In the genomic region with DNA sequence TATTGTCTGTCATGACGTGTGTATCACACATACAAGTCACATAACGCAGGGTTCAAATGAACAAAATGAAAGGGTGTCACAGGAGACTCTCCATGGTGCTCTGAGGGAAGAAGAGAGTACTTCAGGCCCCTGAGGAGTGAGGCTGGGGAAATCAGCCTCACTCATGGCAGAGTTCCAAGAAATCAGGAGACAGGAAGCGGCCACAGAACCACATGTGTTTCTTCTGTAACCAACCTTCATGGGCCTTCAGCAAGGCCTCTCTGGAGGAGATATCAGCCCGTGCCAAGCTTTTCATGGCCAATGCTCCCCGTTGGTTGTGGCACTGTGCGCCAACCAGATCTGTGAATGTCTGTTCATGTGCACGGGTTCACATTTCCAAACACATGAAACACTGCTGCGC, we compare ENCODE assay signal across 8 cellular contexts.
DNase-seq lines count a peak whose midpoint lies in the region; ATAC-seq, FAIRE-seq and TF ChIP-seq lines count a peak whose summit lies in the region.

No MANE protein-coding gene starts in this region.

- H3K4me2 ChIP-seq in K562 (ENCODE audit: insufficient read depth, low read length): no peak overlapping the region

- POLR2A ChIA-PET in activated CD4-positive, alpha-beta T cell treated with anti-CD3 and anti-CD28 coated beads, Interleukin-2, amount 10 ng/mL, durations not matched to agents 7 days and 5 days (lab: Charles Lee): no interaction called here
- POLR2A ChIA-PET in K562 (lab: Yijun Ruan, JAX) (no interaction called here), GM10248 (lab: Yijun Ruan, JAX) (no interaction called here)

- ATAC-seq in K562 (no peak), GM21825 (IDR thresholded peaks at IDR 0.05; ENCODE audit: unreplicated experiment) (no peak)

- CTCF ChIA-PET in activated CD4-positive, alpha-beta T cell treated with anti-CD3 and anti-CD28 coated beads, Interleukin-2, amount 10 ng/mL, durations not matched to agents 7 days and 5 days (lab: Charles Lee): interaction anchor here (0.9 kb wide), 1 partner anchor 12 kb away, joined by 3 read pairs; no protein-coding TSS in a partner anchor
- CTCF ChIA-PET in K562 (lab: Yijun Ruan, JAX; ENCODE audit: low intra/inter-chr PET ratio): no interaction called here
- CTCF ChIA-PET in GM10248 (lab: Yijun Ruan, JAX): no interaction called here

- H3K27me3 Mint-ChIP-seq in activated CD4-positive, alpha-beta T cell treated with anti-CD3 and anti-CD28 coated beads, Interleukin-2, amount 10 ng/mL, durations not matched to agents 7 days and 5 days: no peaks in the 10 kb centered on the region

- TF ChIP-seq POLR2A in K562 (conservative IDR thresholded peaks at IDR 0.05): no peak

- intact Hi-C loops in K562 (cut with micrococcal nuclease): no loop called here

- peaks cover 0 to 4% of the 10 kb centered on the region in 2 experiments; a peak in 4 of 5 replicates for H3K4me1 ChIP-seq in K562 (replicated peaks in 1 of 2; ENCODE audit: control insufficient read depth in 2 of 2, insufficient read depth in 2 of 2, low read length in 2 of 2)

- H3K4me3 Mint-ChIP-seq in activated CD4-positive, alpha-beta T cell treated with anti-CD3 and anti-CD28 coated beads, Interleukin-2, amount 10 ng/mL, durations not matched to agents 7 days and 5 days: no peak overlapping the region

- H3K36me3 ChIP-seq in K562 (ENCODE audit: control insufficient read depth, insufficient read depth, low read length): no peaks in the 10 kb centered on the region

- H3K4me3 ChIP-seq in K562: no peak overlapping the region

- no peak for TF ChIP-seq CTCF in K562 (IDR thresholded peaks at IDR 0.05 in 2 of 3, conservative IDR thresholded peaks at IDR 0.05 in 1 of 3; ENCODE audit: insufficient read depth in 2 of 3, low read depth in 1 of 3, low read length in 3 of 3)
- no peak for TF ChIP-seq CTCF in GM10248 (IDR thresholded peaks at IDR 0.05; ENCODE audit: control extremely low read depth, extremely low read depth, low read depth, missing control alignments)

- peaks cover 8% of the 10 kb centered on the region for H3K9me3 ChIP-seq in K562 (replicated peaks; ENCODE audit: control insufficient read depth, insufficient read depth, low read depth, low read length)

- no peak for TF ChIP-seq EP300 in K562 (IDR thresholded peaks at IDR 0.05; ENCODE audit: low read length)

- H3K9me1 ChIP-seq in K562 (ENCODE audit: control insufficient read depth, insufficient read depth, low read length): no peaks in the 10 kb centered on the region

- no peak overlapping the region for H3K9ac ChIP-seq in K562 (ENCODE audit: insufficient read depth in 1 of 2, low read depth in 2 of 2, low read length in 2 of 2)

- FAIRE-seq in K562 (lab: Jason Lieb, UNC): no peak

- peak overlapping the region; percentile 10 for H3K27ac Mint-ChIP-seq in activated CD4-positive, alpha-beta T cell treated with anti-CD3 and anti-CD28 coated beads, Interleukin-2, amount 10 ng/mL, durations not matched to agents 7 days and 5 days

- no peaks in the 10 kb centered on the region for H4K20me1 ChIP-seq in K562 (replicated peaks; ENCODE audit: control insufficient read depth, insufficient read depth, low read length)

- TF ChIP-seq RAD21 in K562 (CRISPR knock-in tag; conservative IDR thresholded peaks at IDR 0.05 in 1 of 2, IDR thresholded peaks at IDR 0.05 in 1 of 2): no peak

- 9% methylated on average over 8 of the region's 8 CpGs for WGBS in K562 (ENCODE audit: insufficient coverage, low coverage, missing lambda C conversion rate)

- peaks cover 22% of the 10 kb centered on the region for H3K9me3 Mint-ChIP-seq in activated CD4-positive, alpha-beta T cell treated with anti-CD3 and anti-CD28 coated beads, Interleukin-2, amount 10 ng/mL, durations not matched to agents 7 days and 5 days

- no peak overlapping the region for H2AFZ ChIP-seq in K562 (ENCODE audit: low read depth, low read length)

- peaks cover 6 to 41% of the 10 kb centered on the region in 2 experiments; a peak in 4 of 5 replicates for H3K27me3 ChIP-seq in K562 (ENCODE audit: control insufficient read depth in 2 of 2, insufficient read depth in 2 of 2, low read length in 2 of 2)

- peak; percentile 52 for DNase-seq in activated CD4-positive, alpha-beta T cell treated with anti-CD3 and anti-CD28 coated beads, Interleukin-2, amount 10 ng/mL, durations not matched to agents 7 days and 5 days
- DNase-seq in activated CD4-positive, alpha-beta T cell treated with anti-CD3 and anti-CD28 coated beads for 1 hour: no peak
- DNase-seq in NCI-H2029 (lab: John Stamatoyannopoulos, UW): peak; percentile 62
- DNase-seq in K562 (ENCODE audit: extremely low read depth in 1 of 4, low spot score in 3 of 4): peak in 1 of 4 experiments; percentile 27
- DNase-seq in renal cortical epithelial cell (ENCODE audit: low read depth): peak; percentile 4
- no peak for DNase-seq in SW 1271 (lab: John Stamatoyannopoulos, UW)
- no peak for DNase-seq in GM10248 (ENCODE audit: extremely low spot score)

- H3K4me1 Mint-ChIP-seq in activated CD4-positive, alpha-beta T cell treated with anti-CD3 and anti-CD28 coated beads, Interleukin-2, amount 10 ng/mL, durations not matched to agents 7 days and 5 days: peaks cover 21% of the 10 kb centered on the region

- no peak overlapping the region for H3K27ac ChIP-seq in K562 (ENCODE audit: extremely low read depth, low read depth, low read length)

- no TSS peak for BruUV-seq in K562 (replicated peaks; lab: Mats Ljungman, UMichigan)

- no peaks in the 10 kb centered on the region for H3K79me2 ChIP-seq in K562 (ENCODE audit: control insufficient read depth, insufficient read depth, low read length)

- in situ Hi-C loops in K562 (cut with MboI): no loop called here

- H3K36me3 Mint-ChIP-seq in activated CD4-positive, alpha-beta T cell treated with anti-CD3 and anti-CD28 coated beads, Interleukin-2, amount 10 ng/mL, durations not matched to agents 7 days and 5 days (ENCODE audit: low read depth): peaks cover 14% of the 10 kb centered on the region

TF ChIP-seq in K562, 482 proteins besides CTCF, POLR2A, EP300 and RAD21:
- TF ChIP-seq ZNF766 (CRISPR knock-in tag; conservative IDR thresholded peaks at IDR 0.05) (0 out of 2 replicates have a peak, but pooled peaks have one; percentile 42), NFIX (CRISPR knock-in tag; IDR thresholded peaks at IDR 0.05; ENCODE audit: low read depth) (no peak), NFIC (IDR thresholded peaks at IDR 0.05) (peak; percentile 64)
- TF ChIP-seq, protein P1, sequence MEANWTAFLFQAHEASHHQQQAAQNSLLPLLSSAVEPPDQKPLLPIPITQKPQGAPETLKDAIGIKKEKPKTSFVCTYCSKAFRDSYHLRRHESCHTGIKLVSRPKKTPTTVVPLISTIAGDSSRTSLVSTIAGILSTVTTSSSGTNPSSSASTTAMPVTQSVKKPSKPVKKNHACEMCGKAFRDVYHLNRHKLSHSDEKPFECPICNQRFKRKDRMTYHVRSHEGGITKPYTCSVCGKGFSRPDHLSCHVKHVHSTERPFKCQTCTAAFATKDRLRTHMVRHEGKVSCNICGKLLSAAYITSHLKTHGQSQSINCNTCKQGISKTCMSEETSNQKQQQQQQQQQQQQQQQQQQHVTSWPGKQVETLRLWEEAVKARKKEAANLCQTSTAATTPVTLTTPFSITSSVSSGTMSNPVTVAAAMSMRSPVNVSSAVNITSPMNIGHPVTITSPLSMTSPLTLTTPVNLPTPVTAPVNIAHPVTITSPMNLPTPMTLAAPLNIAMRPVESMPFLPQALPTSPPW (CRISPR knock-in tag; IDR thresholded peaks at IDR 0.05): no peak

Comparison
In these comparisons a context has a peak if more than half of its experiments do, and no peak if none do; other contexts are left out.
1. DNase-seq: peak in activated CD4-positive, alpha-beta T cell treated with anti-CD3 and anti-CD28 coated beads, Interleukin-2, amount 10 ng/mL, durations not matched to agents 7 days and 5 days (single experiment), NCI-H2029 (single experiment) and renal cortical epithelial cell (single experiment); none in activated CD4-positive, alpha-beta T cell treated with anti-CD3 and anti-CD28 coated beads for 1 hour (single experiment), SW 1271 (0 of 2) and GM10248 (single experiment).